ENCODE assay signal across 21 cellular contexts in genomic region chr4:84826681-84827080, GRCh38.
DNase-seq lines count a peak whose midpoint lies in the region; ATAC-seq, FAIRE-seq and TF ChIP-seq lines count a peak whose summit lies in the region.
"Had no signal": no experiment of that assay in that cellular context is flagged by ENCODE, and none has a peak within 500 bp of the region (broad histone marks: within the 10 kb centered on the region; RNA-seq: fewer than 3 reads in every experiment).

No MANE protein-coding gene starts in this region.

- no peaks in the 10 kb centered on the region for H3K4me1 ChIP-seq in kidney (ENCODE audit: control insufficient read depth in 1 of 2, insufficient read depth in 1 of 2, low read depth in 1 of 2, low read length in 2 of 2)
- H3K4me1 ChIP-seq: Caco-2, Peyer's patch had no signal

- H3K9me3 ChIP-seq in kidney (ENCODE audit: control insufficient read depth in 1 of 2, low read length in 2 of 2), result no peaks in the 10 kb centered on the region
- H3K9me3 ChIP-seq: BLaER1 treated with 17β-estradiol and CSF1 and Interleukin-3, amounts not matched to agents 10 nM and 100 nM; Caco-2; Peyer's patch had no signal

- peaks cover 6 to 25% of the 10 kb centered on the region in 2 donors for H3K36me3 ChIP-seq in kidney (ENCODE audit: control insufficient read depth in 1 of 2, insufficient read depth in 2 of 2, low read length in 2 of 2)

- no peak overlapping the region for H3K27ac Mint-ChIP-seq in stimulated activated naive B cell treated with anti-CD40 and anti-IgM and Interleukin-4, amounts not matched to agents 10 μg/mL and 1 μg/mL and 100 μg/mL, for 72 hours
- H3K27ac Mint-ChIP-seq in activated CD4-positive, alpha-beta memory T cell treated with anti-CD3 and anti-CD28 coated beads for 36 hours, result no peak overlapping the region
- H3K27ac Mint-ChIP-seq: CD4-positive, alpha-beta memory T cell had no signal

- no peak for FAIRE-seq in kidney (lab: Jason Lieb, UNC)
- FAIRE-seq: GM12878, H54, K562 had no signal

- peaks cover 0 to 4% of the 10 kb centered on the region in 2 donors for H3K4me1 Mint-ChIP-seq in stimulated activated naive B cell treated with anti-CD40 and anti-IgM and Interleukin-4, amounts not matched to agents 10 μg/mL and 1 μg/mL and 100 μg/mL, for 72 hours
- H3K4me1 Mint-ChIP-seq in activated CD4-positive, alpha-beta memory T cell treated with anti-CD3 and anti-CD28 coated beads for 36 hours (ENCODE audit: low read depth), result no peaks in the 10 kb centered on the region
- H3K4me1 Mint-ChIP-seq: CD4-positive, alpha-beta memory T cell had no signal

- H3K27ac ChIP-seq in kidney (ENCODE audit: low read depth in 2 of 2, low read length in 2 of 2), result no peak overlapping the region
- H3K27ac ChIP-seq: 22Rv1; BLaER1 treated with 17β-estradiol and CSF1 and Interleukin-3, amounts not matched to agents 10 nM and 100 nM; Peyer's patch had no signal

- H3K9ac ChIP-seq in kidney (ENCODE audit: low read length in 2 of 2), result no peak overlapping the region
- H3K9ac ChIP-seq: BLaER1 treated with 17β-estradiol and CSF1 and Interleukin-3, amounts not matched to agents 10 nM and 100 nM had no signal

- ATAC-seq in stimulated activated naive B cell treated with anti-CD40 and anti-IgM and Interleukin-4, amounts not matched to agents 10 μg/mL and 1 μg/mL and 100 μg/mL, for 72 hours (replicated peaks), result peak; percentile 61 to 74
- ATAC-seq: GM12878, K562 had no signal

- H3K4me3 Mint-ChIP-seq in stimulated activated naive B cell treated with anti-CD40 and anti-IgM and Interleukin-4, amounts not matched to agents 10 μg/mL and 1 μg/mL and 100 μg/mL, for 72 hours, result no peak overlapping the region
- no peak overlapping the region for H3K4me3 Mint-ChIP-seq in activated CD4-positive, alpha-beta memory T cell treated with anti-CD3 and anti-CD28 coated beads for 36 hours
- H3K4me3 Mint-ChIP-seq: CD4-positive, alpha-beta memory T cell had no signal

- H3K4me3 ChIP-seq in kidney (ENCODE audit: low read length in 2 of 2), result no peak overlapping the region
- H3K4me3 ChIP-seq: BLaER1 treated with 17β-estradiol and CSF1 and Interleukin-3, amounts not matched to agents 10 nM and 100 nM; GM12878; K562; Peyer's patch had no signal

- H3K36me3 Mint-ChIP-seq in stimulated activated naive B cell treated with anti-CD40 and anti-IgM and Interleukin-4, amounts not matched to agents 10 μg/mL and 1 μg/mL and 100 μg/mL, for 72 hours, result no peaks in the 10 kb centered on the region
- no peaks in the 10 kb centered on the region for H3K36me3 Mint-ChIP-seq in activated CD4-positive, alpha-beta memory T cell treated with anti-CD3 and anti-CD28 coated beads for 36 hours
- H3K36me3 Mint-ChIP-seq: CD4-positive, alpha-beta memory T cell had no signal

- POLR2A ChIA-PET in activated CD4-positive, alpha-beta memory T cell treated with anti-CD3 and anti-CD28 coated beads for 36 hours (lab: Charles Lee), result no interaction called here

- H3K27me3 Mint-ChIP-seq in stimulated activated naive B cell treated with anti-CD40 and anti-IgM and Interleukin-4, amounts not matched to agents 10 μg/mL and 1 μg/mL and 100 μg/mL, for 72 hours, result no peaks in the 10 kb centered on the region
- H3K27me3 Mint-ChIP-seq in activated CD4-positive, alpha-beta memory T cell treated with anti-CD3 and anti-CD28 coated beads for 36 hours, result peaks cover 1% of the 10 kb centered on the region

- CTCF ChIA-PET in activated CD4-positive, alpha-beta memory T cell treated with anti-CD3 and anti-CD28 coated beads for 36 hours (lab: Charles Lee), result no interaction called here

- peak; percentile 2 for DNase-seq in DMS53 (lab: John Stamatoyannopoulos, UW)
- DNase-seq in DMS53 treated with DMSO at 0.1 percent for 48 hours (lab: John Stamatoyannopoulos, UW; ENCODE audit: unreplicated experiment), result no peak
- DNase-seq in NCI-H69 (lab: John Stamatoyannopoulos, UW), result peak; percentile 43
- peak; percentile 21 to 29 for DNase-seq in cerebellar nuclear complex (lab: John Stamatoyannopoulos, UW)
- DNase-seq in stimulated activated naive B cell treated with anti-CD40 and anti-IgM and Interleukin-4, amounts not matched to agents 10 μg/mL and 1 μg/mL and 100 μg/mL, for 72 hours, result no peak
- DNase-seq in activated CD4-positive, alpha-beta memory T cell treated with anti-CD3 and anti-CD28 coated beads for 36 hours, result no peak
- no peak for DNase-seq in kidney
- DNase-seq in NCI-H446 (lab: John Stamatoyannopoulos, UW), result no peak
- DNase-seq: Caco-2; CD4-positive, alpha-beta memory T cell; DMS79; NCI-H1092 treated with DMSO at 0.1 percent for 48 hours; NCI-H1436 treated with DMSO at 0.1 percent for 48 hours; NCI-H1930; NCI-H748 treated with DMSO at 0.1 percent for 48 hours; Peyer's patch had no signal

- TF ChIP-seq CTCF in kidney (IDR thresholded peaks at IDR 0.05; ENCODE audit: borderline replicate concordance, extremely low read depth, insufficient read depth), result no peak

- intact Hi-C loops in activated CD4-positive, alpha-beta memory T cell treated with anti-CD3 and anti-CD28 coated beads for 36 hours (cut with micrococcal nuclease), result no loop called here
- intact Hi-C loops in kidney (cut with DNase I), result no loop called here

- no peaks in the 10 kb centered on the region for H3K9me3 Mint-ChIP-seq in stimulated activated naive B cell treated with anti-CD40 and anti-IgM and Interleukin-4, amounts not matched to agents 10 μg/mL and 1 μg/mL and 100 μg/mL, for 72 hours
- no peaks in the 10 kb centered on the region for H3K9me3 Mint-ChIP-seq in activated CD4-positive, alpha-beta memory T cell treated with anti-CD3 and anti-CD28 coated beads for 36 hours
- H3K9me3 Mint-ChIP-seq: CD4-positive, alpha-beta memory T cell had no signal

Comparison
In these comparisons a context has a peak if more than half of its experiments do, and no peak if none do; other contexts are left out.
1. DNase-seq: peak in DMS53 (single experiment), NCI-H69 (single experiment) and cerebellar nuclear complex (2 of 2); none in DMS53 treated with DMSO at 0.1 percent for 48 hours (single experiment), stimulated activated naive B cell treated with anti-CD40 and anti-IgM and Interleukin-4, amounts not matched to agents 10 μg/mL and 1 μg/mL and 100 μg/mL, for 72 hours (single experiment), activated CD4-positive, alpha-beta memory T cell treated with anti-CD3 and anti-CD28 coated beads for 36 hours (single experiment), kidney (single experiment) and NCI-H446 (0 of 2).